Comparison of ENCODE assay signal across 9 cellular contexts in the genomic region with DNA sequence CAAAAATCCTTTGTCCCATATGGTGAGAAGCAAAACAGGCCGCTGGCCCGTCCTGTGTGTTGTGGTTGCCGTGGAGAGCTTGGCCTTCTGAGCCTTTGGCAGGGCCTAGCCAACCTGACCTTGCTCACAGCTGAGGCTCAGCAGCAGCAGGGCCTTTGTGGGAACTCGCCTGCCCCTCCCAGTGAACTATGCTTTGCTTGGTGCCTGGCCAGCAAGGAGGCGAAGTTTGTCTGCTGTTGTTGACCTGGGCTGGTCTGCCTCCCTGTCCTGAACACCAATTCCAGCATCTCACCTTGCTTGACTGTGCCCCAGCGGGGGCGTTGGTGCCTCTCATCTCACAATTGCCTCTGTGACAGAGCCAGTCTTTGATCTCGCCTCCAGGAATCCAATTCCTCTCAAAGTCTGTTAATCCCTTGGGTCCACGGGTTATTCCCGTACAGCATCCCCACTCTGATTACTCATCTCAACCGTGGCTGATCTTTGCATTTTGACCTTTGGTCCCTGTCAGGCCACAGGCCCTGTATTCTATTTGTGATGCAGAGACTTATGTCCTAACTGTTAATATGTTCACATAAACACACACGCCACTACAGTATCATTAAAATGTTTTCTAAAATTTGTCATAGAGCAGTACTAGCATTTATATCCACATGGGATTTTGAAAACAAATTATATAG. TPM values are rescaled to one million over a fixed set of nuclear protein-coding genes. Genes with fewer than 3 reads are reported as not detected.
DNase-seq lines count a peak whose midpoint lies in the region; ATAC-seq and TF ChIP-seq lines count a peak whose summit lies in the region.
"Had no signal": no experiment of that assay in that cellular context is flagged by ENCODE, and none has a peak within 500 bp of the region (broad histone marks: within the 10 kb centered on the region; RNA-seq: fewer than 3 reads in every experiment).

No MANE protein-coding gene starts in this region.

- intact Hi-C loops in right lobe of liver (cut with DNase I) (no loop called here), transverse colon (cut with DNase I; ENCODE audit: low total_unique reads) (no loop called here)

- H3K4me1 ChIP-seq in right lobe of liver (peaks cover 0 to 42% (median 9%) of the 10 kb centered on the region in 4 donors), transverse colon (peaks cover 0 to 28% (median 9%) of the 10 kb centered on the region in 4 donors)

- TF ChIP-seq EP300 in transverse colon (IDR thresholded peaks at IDR 0.05; ENCODE audit: low read depth), result no peak

- no peak for TF ChIP-seq POLR2A in right lobe of liver (IDR thresholded peaks at IDR 0.05)
- TF ChIP-seq POLR2A in transverse colon (IDR thresholded peaks at IDR 0.05), result no peak

- in situ Hi-C loops in transverse colon (cut with MboI; ENCODE audit: low pct_ligation_motif_present in 1 of 4, low pct_unique_long_range_greater_than_20kb in 1 of 4, low sequenced_read_pairs in 3 of 4), result no loop called here

- TF ChIP-seq CTCF in right lobe of liver (IDR thresholded peaks at IDR 0.05) (no peak), transverse colon (IDR thresholded peaks at IDR 0.05) (no peak)

- peak; percentile 88 to 98 (median 97) for ATAC-seq in right lobe of liver
- no peak for ATAC-seq in HG03565 (IDR thresholded peaks at IDR 0.05; ENCODE audit: unreplicated experiment)

- 27% methylated on average over 7 of the region's 12 CpGs for WGBS in right lobe of liver (ENCODE audit: insufficient coverage, low coverage, low lambda C conversion rate, missing lambda C conversion rate)
- WGBS in transverse colon (ENCODE audit: low coverage in 1 of 2), 2 donors, result 36 to 44% methylated on average over 5 to 11 of the region's 12 CpGs

- H3K27me3 ChIP-seq in right lobe of liver (no peaks in the 10 kb centered on the region), transverse colon (no peaks in the 10 kb centered on the region)

- H3K9me3 ChIP-seq in right lobe of liver, result no peaks in the 10 kb centered on the region
- H3K9me3 ChIP-seq in transverse colon, result no peaks in the 10 kb centered on the region

- H3K27ac ChIP-seq in cingulate gyrus (ENCODE audit: low read depth, low read length), result peak overlapping the region; percentile 8
- H3K27ac ChIP-seq in right lobe of liver, result peak overlapping the region; percentile 22 to 39 (median 33)
- peak overlapping the region; percentile 47 to 75 (median 69) for H3K27ac ChIP-seq in transverse colon

- H3K36me3 ChIP-seq in right lobe of liver (no peaks in the 10 kb centered on the region), transverse colon (no peaks in the 10 kb centered on the region)

- H3K4me3 ChIP-seq in right lobe of liver (no peak overlapping the region), transverse colon (no peak overlapping the region)

- DNase-seq in HT-29 (ENCODE audit: low spot score) (peak; percentile 33), right lobe of liver (peak; percentile 82 to 91 (median 87)), transverse colon (peak; percentile 86), NCI-H1694 (lab: John Stamatoyannopoulos, UW) (no peak), NCI-H146 treated with DMSO at 0.1 percent for 48 hours (lab: John Stamatoyannopoulos, UW; ENCODE audit: unreplicated experiment) (no peak)
- no peak for DNase-seq in stimulated activated naive CD4-positive, alpha-beta T cell (lab: John Stamatoyannopoulos, UW)
- DNase-seq: activated CD4-positive, alpha-beta T cell treated with anti-CD3 and anti-CD28 coated beads, Interleukin-2, amount 10 ng/mL, durations not matched to agents 7 days and 5 days had no signal

RNA-seq across cellular contexts. Expression of gene EPDR1, which starts 22.6 kb away (rescaled TPM):
- total RNA-seq in HT-29 (2014; rRNA removed; shearing (Covaris generic)), result not detected in 2 replicates
- 10 to 100 TPM in 3 of 6 experiments, 1 to 10 TPM in 3; 4.1 to 34.1 (median 13.2) TPM for total RNA-seq in right lobe of liver
- 10 to 100 TPM; 19.1 to 47.0 (median 28.2) TPM for total RNA-seq in transverse colon

RNA-seq across cellular contexts. Expression of gene SFRP4, which starts 26.5 kb away (rescaled TPM):
- not detected in 2 replicates for total RNA-seq in HT-29 (2014; rRNA removed; shearing (Covaris generic))
- total RNA-seq in right lobe of liver (under 1 TPM in 5 of 6 experiments, not detected in 1; 0.15 to 0.46 (median 0.37) TPM), transverse colon (1 to 10 TPM in 1 of 4 donors, under 1 TPM in 2, not detected in 1; 0.41 to 1.8 (median 0.64) TPM)
- total RNA-seq: activated CD4-positive, alpha-beta T cell treated with anti-CD3 and anti-CD28 coated beads, Interleukin-2, amount 10 ng/mL, durations not matched to agents 7 days and 5 days had no signal

Comparison
In these comparisons a context has a peak if more than half of its experiments do, and no peak if none do; other contexts are left out.
1. DNase-seq: peak in HT-29 (single experiment), right lobe of liver (3 of 3) and transverse colon (single experiment); none in stimulated activated naive CD4-positive, alpha-beta T cell (0 of 6), NCI-H1694 (single experiment) and NCI-H146 treated with DMSO at 0.1 percent for 48 hours (single experiment).
2. H3K27ac ChIP-seq: peak in every context shown above with its lines; median percentile 69 in transverse colon; 33 in right lobe of liver; 8 in cingulate gyrus.